Comparison of ENCODE assay signal across 20 cellular contexts in genomic region chr10:36220122-36220521, GRCh38.
A peak's percentile ranks its signal among the peaks of the same experiment; 100 is the strongest.
DNase-seq lines count a peak whose midpoint lies in the region; ATAC-seq and TF ChIP-seq lines count a peak whose summit lies in the region.
"Had no signal": no experiment of that assay in that cellular context is flagged by ENCODE, and none has a peak within 500 bp of the region (broad histone marks: within the 10 kb centered on the region; RNA-seq: fewer than 3 reads in every experiment).

No MANE protein-coding gene starts in this region.

- intact Hi-C loops in A673 (cut with micrococcal nuclease; ENCODE audit: unreplicated experiment), result no loop called here
- intact Hi-C loops in activated T-helper 1 cell treated with anti-CD3 and anti-CD28 coated beads, Interleukin-12 subunit alpha, Interleukin-12 subunit beta, Interleukin-2, Interleukin-4 antibody, amounts not matched to agents 30 ng/mL and 10 ng/mL and 1 ng/mL, durations not matched to agents 14 hours and 24 hours and 36 hours (cut with micrococcal nuclease), result no loop called here
- intact Hi-C loops in CD14-positive monocyte (cut with micrococcal nuclease), result no loop called here
- intact Hi-C loops in adrenal gland (cut with DNase I), result no loop called here

- peaks cover 15% of the 10 kb centered on the region for H3K9me3 Mint-ChIP-seq in mesothelial cell of epicardium
- peaks cover 22% of the 10 kb centered on the region for H3K9me3 Mint-ChIP-seq in activated T-helper 1 cell treated with anti-CD3 and anti-CD28 coated beads, Interleukin-12 subunit alpha, Interleukin-12 subunit beta, Interleukin-2, Interleukin-4 antibody, amounts not matched to agents 30 ng/mL and 10 ng/mL and 1 ng/mL, durations not matched to agents 14 hours and 24 hours and 36 hours
- peaks cover 0 to 11% (median 4%) of the 10 kb centered on the region in 7 donors for H3K9me3 Mint-ChIP-seq in CD14-positive monocyte

- H3K27me3 ChIP-seq in A673 (replicated peaks; ENCODE audit: insufficient read depth, low read depth, low read length, poor library complexity) (no peaks in the 10 kb centered on the region), adrenal gland (no peaks in the 10 kb centered on the region)
- H3K27me3 ChIP-seq: BE2C, BLaER1 had no signal

- 71 to 93% (median 81%) methylated on average over 1 of the region's 1 CpG for WGBS in adrenal gland, 4 donors

- H3K36me3 ChIP-seq in A673 (ENCODE audit: insufficient read depth, low read length, poor library complexity, severe bottlenecking) (no peaks in the 10 kb centered on the region), adrenal gland (replicated peaks in 1 of 2) (no peaks in the 10 kb centered on the region)
- H3K36me3 ChIP-seq: BE2C, BLaER1 had no signal

- TF ChIP-seq POLR2A in adrenal gland (IDR thresholded peaks at IDR 0.05), result no peak

- BruUV-seq in A673 (replicated peaks; lab: Mats Ljungman, UMichigan), result no TSS peak

- peak; percentile 76 for ATAC-seq in SK-N-SH treated with all-trans-retinoic acid at 6 μM for 48 hours
- ATAC-seq: A549; CD8-positive, alpha-beta T cell had no signal

- H3K9me3 ChIP-seq in A673 (ENCODE audit: low read depth, low read length, poor library complexity, severe bottlenecking) (no peaks in the 10 kb centered on the region), adrenal gland (replicated peaks in 1 of 3) (no peaks in the 10 kb centered on the region)
- H3K9me3 ChIP-seq: A549, BE2C, BLaER1 had no signal

- CTCF ChIA-PET in A673 (lab: Charles Lee), result no interaction called here

- H3K27ac ChIP-seq in A673 (ENCODE audit: low read depth, low read length, poor library complexity, severe bottlenecking) (no peak overlapping the region), adrenal gland (no peak overlapping the region)
- H3K27ac ChIP-seq: 22Rv1, A549, BLaER1 had no signal

- H3K4me1 ChIP-seq in A673 (ENCODE audit: insufficient read depth, low read length, poor library complexity, severe bottlenecking), result peaks cover 19% of the 10 kb centered on the region
- H3K4me1 ChIP-seq in adrenal gland (replicated peaks in 1 of 2), result no peaks in the 10 kb centered on the region
- H3K4me1 ChIP-seq: A549, BE2C, BLaER1, Caco-2 had no signal

- H3K36me3 Mint-ChIP-seq in mesothelial cell of epicardium (no peaks in the 10 kb centered on the region), CD14-positive monocyte (no peaks in the 10 kb centered on the region)
- H3K36me3 Mint-ChIP-seq in activated T-helper 1 cell treated with anti-CD3 and anti-CD28 coated beads, Interleukin-12 subunit alpha, Interleukin-12 subunit beta, Interleukin-2, Interleukin-4 antibody, amounts not matched to agents 30 ng/mL and 10 ng/mL and 1 ng/mL, durations not matched to agents 14 hours and 24 hours and 36 hours (ENCODE audit: low read depth), result no peaks in the 10 kb centered on the region
- H3K36me3 Mint-ChIP-seq: CD8-positive, alpha-beta T cell had no signal

- H3K4me3 ChIP-seq in A673 (ENCODE audit: low read depth, low read length, poor library complexity, severe bottlenecking), result no peak overlapping the region
- no peak overlapping the region for H3K4me3 ChIP-seq in adrenal gland
- H3K4me3 ChIP-seq: A549, BLaER1 had no signal

- peaks cover 35% of the 10 kb centered on the region for H3K4me1 Mint-ChIP-seq in mesothelial cell of epicardium
- no peaks in the 10 kb centered on the region for H3K4me1 Mint-ChIP-seq in activated T-helper 1 cell treated with anti-CD3 and anti-CD28 coated beads, Interleukin-12 subunit alpha, Interleukin-12 subunit beta, Interleukin-2, Interleukin-4 antibody, amounts not matched to agents 30 ng/mL and 10 ng/mL and 1 ng/mL, durations not matched to agents 14 hours and 24 hours and 36 hours (ENCODE audit: low read depth)
- H3K4me1 Mint-ChIP-seq in CD14-positive monocyte, result no peaks in the 10 kb centered on the region

- POLR2A ChIA-PET in A673 (lab: Charles Lee; ENCODE audit: low non-redundant PET), result no interaction called here

- H3K27me3 Mint-ChIP-seq in mesothelial cell of epicardium (ENCODE audit: low read depth) (no peaks in the 10 kb centered on the region), CD14-positive monocyte (ENCODE audit: low read depth in 3 of 3) (no peaks in the 10 kb centered on the region)
- H3K27me3 Mint-ChIP-seq in activated T-helper 1 cell treated with anti-CD3 and anti-CD28 coated beads, Interleukin-12 subunit alpha, Interleukin-12 subunit beta, Interleukin-2, Interleukin-4 antibody, amounts not matched to agents 30 ng/mL and 10 ng/mL and 1 ng/mL, durations not matched to agents 14 hours and 24 hours and 36 hours (ENCODE audit: insufficient read depth), result no peaks in the 10 kb centered on the region
- H3K27me3 Mint-ChIP-seq: CD4-positive, alpha-beta T cell had no signal

- TF ChIP-seq CTCF in A673 (conservative IDR thresholded peaks at IDR 0.05; ENCODE audit: low read depth, low read length), result no peak
- TF ChIP-seq CTCF in mesothelial cell of epicardium (IDR thresholded peaks at IDR 0.05; ENCODE audit: unreplicated experiment), result no peak
- no peak for TF ChIP-seq CTCF in CD14-positive monocyte (IDR thresholded peaks at IDR 0.05)
- no peak for TF ChIP-seq CTCF in adrenal gland (IDR thresholded peaks at IDR 0.05)

- H3K27ac Mint-ChIP-seq in mesothelial cell of epicardium, result peak overlapping the region; percentile 85
- H3K27ac Mint-ChIP-seq in activated T-helper 1 cell treated with anti-CD3 and anti-CD28 coated beads, Interleukin-12 subunit alpha, Interleukin-12 subunit beta, Interleukin-2, Interleukin-4 antibody, amounts not matched to agents 30 ng/mL and 10 ng/mL and 1 ng/mL, durations not matched to agents 14 hours and 24 hours and 36 hours, result no peak overlapping the region
- no peak overlapping the region for H3K27ac Mint-ChIP-seq in CD14-positive monocyte
- H3K27ac Mint-ChIP-seq: CD4-positive, alpha-beta T cell; CD8-positive, alpha-beta T cell had no signal

- no peak overlapping the region for H3K4me3 Mint-ChIP-seq in mesothelial cell of epicardium
- H3K4me3 Mint-ChIP-seq in activated T-helper 1 cell treated with anti-CD3 and anti-CD28 coated beads, Interleukin-12 subunit alpha, Interleukin-12 subunit beta, Interleukin-2, Interleukin-4 antibody, amounts not matched to agents 30 ng/mL and 10 ng/mL and 1 ng/mL, durations not matched to agents 14 hours and 24 hours and 36 hours, result no peak overlapping the region
- no peak overlapping the region for H3K4me3 Mint-ChIP-seq in CD14-positive monocyte
- H3K4me3 Mint-ChIP-seq: CD4-positive, alpha-beta T cell; CD8-positive, alpha-beta T cell had no signal

- peak; percentile 86 for DNase-seq in A673 (ENCODE audit: low spot score)
- DNase-seq in RPMI7951 (ENCODE audit: low read depth), result peak; percentile 26
- DNase-seq in mesothelial cell of epicardium (ENCODE audit: low spot score in 2 of 2, unreplicated experiment in 2 of 2), result no peak
- no peak for DNase-seq in activated T-helper 1 cell treated with anti-CD3 and anti-CD28 coated beads, Interleukin-12 subunit alpha, Interleukin-12 subunit beta, Interleukin-2, Interleukin-4 antibody, amounts not matched to agents 30 ng/mL and 10 ng/mL and 1 ng/mL, durations not matched to agents 14 hours and 24 hours and 36 hours (ENCODE audit: low spot score)
- no peak for DNase-seq in stimulated activated CD4-positive, alpha-beta T cell treated with anti-CD3 and anti-CD28 coated beads, Interleukin-2, amount 100 ng/mL, for 24 hours
- DNase-seq in CD14-positive monocyte (ENCODE audit: low spot score), result no peak
- no peak for DNase-seq in adrenal gland
- DNase-seq: ACHN; BE2C; C1 segment of cervical spinal cord; Caco-2; Calu3; CD4-positive, alpha-beta T cell; CD8-positive, alpha-beta T cell; DMS79 treated with DMSO at 0.1 percent for 48 hours; GF-D8 had no signal

TF ChIP-seq in SK-N-SH treated with all-trans-retinoic acid at 6 μM for 48 hours, 23 proteins besides CTCF, POLR2A, EP300 and RAD21 (continues in another document):
- no peak for TF ChIP-seq ZFP30 (CRISPR knock-in tag; IDR thresholded peaks at IDR 0.05)
- TF ChIP-seq ESRRG (CRISPR knock-in tag; IDR thresholded peaks at IDR 0.05), result no peak
- peak; percentile 91; the same call in 1 of the 2 replicates for TF ChIP-seq TOX (CRISPR knock-in tag; IDR thresholded peaks at IDR 0.05; ENCODE audit: borderline replicate concordance)
- TF ChIP-seq, protein P1, sequence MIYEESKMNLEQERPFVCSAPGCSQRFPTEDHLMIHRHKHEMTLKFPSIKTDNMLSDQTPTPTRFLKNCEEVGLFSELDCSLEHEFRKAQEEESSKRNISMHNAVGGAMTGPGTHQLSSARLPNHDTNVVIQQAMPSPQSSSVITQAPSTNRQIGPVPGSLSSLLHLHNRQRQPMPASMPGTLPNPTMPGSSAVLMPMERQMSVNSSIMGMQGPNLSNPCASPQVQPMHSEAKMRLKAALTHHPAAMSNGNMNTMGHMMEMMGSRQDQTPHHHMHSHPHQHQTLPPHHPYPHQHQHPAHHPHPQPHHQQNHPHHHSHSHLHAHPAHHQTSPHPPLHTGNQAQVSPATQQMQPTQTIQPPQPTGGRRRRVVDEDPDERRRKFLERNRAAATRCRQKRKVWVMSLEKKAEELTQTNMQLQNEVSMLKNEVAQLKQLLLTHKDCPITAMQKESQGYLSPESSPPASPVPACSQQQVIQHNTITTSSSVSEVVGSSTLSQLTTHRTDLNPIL (CRISPR knock-in tag; IDR thresholded peaks at IDR 0.05; ENCODE audit: low read depth), result no peak
- TF ChIP-seq OSR1 (CRISPR knock-in tag; IDR thresholded peaks at IDR 0.05), result no peak
- TF ChIP-seq SNAI2 (CRISPR knock-in tag; IDR thresholded peaks at IDR 0.05), result no peak
- TF ChIP-seq PPARA (CRISPR knock-in tag; IDR thresholded peaks at IDR 0.05; ENCODE audit: borderline replicate concordance), result no peak
- TF ChIP-seq ZNF70 (CRISPR knock-in tag; IDR thresholded peaks at IDR 0.05), result no peak
- TF ChIP-seq POU6F1 (CRISPR knock-in tag; IDR thresholded peaks at IDR 0.05; ENCODE audit: borderline replicate concordance, low read depth), result no peak

Comparison
In these comparisons a context has a peak if more than half of its experiments do, and no peak if none do; other contexts are left out.
1. DNase-seq: peak in A673 (single experiment) and RPMI7951 (single experiment); none in mesothelial cell of epicardium (0 of 2), activated T-helper 1 cell treated with anti-CD3 and anti-CD28 coated beads, Interleukin-12 subunit alpha, Interleukin-12 subunit beta, Interleukin-2, Interleukin-4 antibody, amounts not matched to agents 30 ng/mL and 10 ng/mL and 1 ng/mL, durations not matched to agents 14 hours and 24 hours and 36 hours (single experiment), stimulated activated CD4-positive, alpha-beta T cell treated with anti-CD3 and anti-CD28 coated beads, Interleukin-2, amount 100 ng/mL, for 24 hours (0 of 2), CD14-positive monocyte (single experiment) and adrenal gland (0 of 7).